Comparison of ENCODE assay signal across 18 cellular contexts in genomic region chr3:14768182-14768790, GRCh38. TPM values are rescaled to one million over a fixed set of nuclear protein-coding genes. Genes with fewer than 3 reads are reported as not detected.
"Had no signal": no experiment of that assay in that cellular context is flagged by ENCODE, and none has a peak within 500 bp of the region (broad histone marks: within the 10 kb centered on the region; RNA-seq: fewer than 3 reads in every experiment).

No MANE protein-coding gene starts in this region.

- H3K4me1 ChIP-seq: adrenal gland, psoas muscle, suprapubic skin, vagina had no signal

- H3K79me2 ChIP-seq: hepatocyte had no signal

- H3K4me1 Mint-ChIP-seq: activated CD4-positive, alpha-beta T cell treated with anti-CD3 and anti-CD28 coated beads, Interleukin-2, amount 10 ng/mL, durations not matched to agents 7 days and 5 days; natural killer cell had no signal

- H3K4me3 Mint-ChIP-seq: activated CD4-positive, alpha-beta T cell treated with anti-CD3 and anti-CD28 coated beads, Interleukin-2, amount 10 ng/mL, durations not matched to agents 7 days and 5 days; activated naive CD4-positive, alpha-beta T cell treated with anti-CD3 and anti-CD28 coated beads for 36 hours; activated T-helper 1 cell treated with anti-CD3 and anti-CD28 coated beads, Interleukin-12 subunit alpha, Interleukin-12 subunit beta, Interleukin-2, Interleukin-4 antibody, amounts not matched to agents 30 ng/mL and 10 ng/mL and 1 ng/mL, durations not matched to agents 14 hours and 24 hours and 36 hours; dendritic cell treated with granulocyte-macrophage colony-stimulating factor and Interleukin-4, amounts not matched to agents 40 ng/mL and 50 ng/mL, for 4 days; natural killer cell had no signal

- H3K27me3 Mint-ChIP-seq: activated CD4-positive, alpha-beta T cell treated with anti-CD3 and anti-CD28 coated beads, Interleukin-2, amount 10 ng/mL, durations not matched to agents 7 days and 5 days; dendritic cell treated with granulocyte-macrophage colony-stimulating factor and Interleukin-4, amounts not matched to agents 40 ng/mL and 50 ng/mL, for 4 days had no signal

- H2AFZ ChIP-seq: hepatocyte had no signal

- H3K4me3 ChIP-seq: adrenal gland, hepatocyte, mucosa of descending colon, psoas muscle, suprapubic skin, vagina had no signal

- H3K27me3 ChIP-seq: adrenal gland, hepatocyte, suprapubic skin, vagina had no signal

- H3K9me3 Mint-ChIP-seq: activated CD4-positive, alpha-beta T cell treated with anti-CD3 and anti-CD28 coated beads, Interleukin-2, amount 10 ng/mL, durations not matched to agents 7 days and 5 days; activated naive CD4-positive, alpha-beta T cell treated with anti-CD3 and anti-CD28 coated beads for 36 hours; activated T-helper 1 cell treated with anti-CD3 and anti-CD28 coated beads, Interleukin-12 subunit alpha, Interleukin-12 subunit beta, Interleukin-2, Interleukin-4 antibody, amounts not matched to agents 30 ng/mL and 10 ng/mL and 1 ng/mL, durations not matched to agents 14 hours and 24 hours and 36 hours; dendritic cell treated with granulocyte-macrophage colony-stimulating factor and Interleukin-4, amounts not matched to agents 40 ng/mL and 50 ng/mL, for 4 days; natural killer cell had no signal

- H3K36me3 ChIP-seq: adrenal gland, suprapubic skin, vagina had no signal

- H3K27ac Mint-ChIP-seq: activated CD4-positive, alpha-beta T cell treated with anti-CD3 and anti-CD28 coated beads, Interleukin-2, amount 10 ng/mL, durations not matched to agents 7 days and 5 days; activated naive CD4-positive, alpha-beta T cell treated with anti-CD3 and anti-CD28 coated beads for 36 hours; activated T-helper 1 cell treated with anti-CD3 and anti-CD28 coated beads, Interleukin-12 subunit alpha, Interleukin-12 subunit beta, Interleukin-2, Interleukin-4 antibody, amounts not matched to agents 30 ng/mL and 10 ng/mL and 1 ng/mL, durations not matched to agents 14 hours and 24 hours and 36 hours; dendritic cell treated with granulocyte-macrophage colony-stimulating factor and Interleukin-4, amounts not matched to agents 40 ng/mL and 50 ng/mL, for 4 days; natural killer cell had no signal

- ATAC-seq: mucosa of descending colon; natural killer cell; psoas muscle; sciatic nerve; stimulated activated naive CD8-positive, alpha-beta T cell treated with anti-CD3 and anti-CD28 coated beads, Interleukin-15, Interleukin-2, amounts not matched to agents 100 U/mL and 50 U/mL, for 24 hours had no signal

- H3K9me3 ChIP-seq: adrenal gland, mucosa of descending colon, psoas muscle, suprapubic skin, vagina had no signal

- H3K27ac ChIP-seq: adrenal gland, hepatocyte, psoas muscle, suprapubic skin, vagina had no signal

- H3K4me2 ChIP-seq: hepatocyte had no signal

- DNase-seq: activated CD4-positive, alpha-beta T cell treated with anti-CD3 and anti-CD28 coated beads, Interleukin-2, amount 10 ng/mL, durations not matched to agents 7 days and 5 days; activated naive CD4-positive, alpha-beta T cell treated with anti-CD3 and anti-CD28 coated beads for 36 hours; central memory CD4-positive, alpha-beta T cell; kidney glomerular epithelial cell; mucosa of descending colon; natural killer cell; occipital lobe; psoas muscle; stimulated activated CD4-positive, alpha-beta T cell treated with anti-CD3 and anti-CD28 coated beads, Interleukin-12 subunit alpha, Interleukin-12 subunit beta, amount 100 ng/mL, for 4 hours; stimulated activated naive CD8-positive, alpha-beta T cell treated with anti-CD3 and anti-CD28 coated beads, Interleukin-15, Interleukin-2, amounts not matched to agents 100 U/mL and 50 U/mL, for 24 hours had no signal

- H3K36me3 Mint-ChIP-seq: natural killer cell had no signal

RNA-seq across cellular contexts. Expression of gene FGD5, which starts 50.5 kb away (rescaled TPM):
- total RNA-seq: activated naive CD4-positive, alpha-beta T cell treated with anti-CD3 and anti-CD28 coated beads for 36 hours; activated T-helper 1 cell treated with anti-CD3 and anti-CD28 coated beads, Interleukin-12 subunit alpha, Interleukin-12 subunit beta, Interleukin-2, Interleukin-4 antibody, amounts not matched to agents 30 ng/mL and 10 ng/mL and 1 ng/mL, durations not matched to agents 14 hours and 24 hours and 36 hours; natural killer cell; T-helper 1 cell treated with Interleukin-12 subunit alpha and Interleukin-12 subunit beta and Interleukin-4 antibody, amounts not matched to agents 30 ng/mL and 1 ng/mL, for 36 hours had no signal
